Comparison of ENCODE assay signal across 8 cellular contexts in genomic region chr11:575996-576756, GRCh38. TPM values are rescaled to one million over a fixed set of nuclear protein-coding genes. Genes with fewer than 3 reads are reported as not detected.
DNase-seq lines count a peak whose midpoint lies in the region; ATAC-seq, FAIRE-seq and TF ChIP-seq lines count a peak whose summit lies in the region.

PHRF1 (plus strand) TSS chr11:576470; CDS start chr11:581513, 5,043 bp downstream.

- 0 to 1% (median 1%) methylated on average over 40 to 97 of the region's 97 CpGs for WGBS in small intestine, 3 donors

- POLR2A ChIA-PET in AG04449 (lab: Yijun Ruan, JAX): interaction anchor here (0.9 to 1.4 kb wide), 6 partner anchors 9 to 121 kb away, joined by 3 to 4 read pairs (median 4); partner anchors contain the start of gene HRAS

- ATAC-seq in GM18907 (IDR thresholded peaks at IDR 0.05; ENCODE audit: unreplicated experiment) (peak; percentile 80), HG03139 (IDR thresholded peaks at IDR 0.05; ENCODE audit: unreplicated experiment) (peak; percentile 78)

- no peaks in the 10 kb centered on the region for H3K9me3 ChIP-seq in WERI-Rb-1 (ENCODE audit: severe bottlenecking)
- no peaks in the 10 kb centered on the region for H3K9me3 ChIP-seq in breast epithelium
- H3K9me3 ChIP-seq in small intestine (ENCODE audit: control insufficient read depth, low read depth): no peaks in the 10 kb centered on the region

- CTCF ChIA-PET in AG04449 (lab: Yijun Ruan, JAX): interaction anchor here (0.8 to 0.9 kb wide), 2 partner anchors 16 to 21 kb away, joined by 3 to 4 read pairs; partner anchors contain the start of gene LMNTD2

- no peak for FAIRE-seq in small intestine (lab: Jason Lieb, UNC)

- H3K27me3 ChIP-seq in WERI-Rb-1 (ENCODE audit: insufficient read depth, low read depth, severe bottlenecking) (no peaks in the 10 kb centered on the region), breast epithelium (no peaks in the 10 kb centered on the region), small intestine (ENCODE audit: control insufficient read depth in 2 of 2, insufficient read depth in 2 of 2, low read length in 2 of 2) (peaks cover 0 to 7% of the 10 kb centered on the region in 2 donors)

- TF ChIP-seq CTCF in AG04449 (IDR thresholded peaks at IDR 0.05; ENCODE audit: insufficient read depth, low read length, missing control alignments): no peak
- TF ChIP-seq CTCF in WERI-Rb-1 (IDR thresholded peaks at IDR 0.05; ENCODE audit: low read depth, low read length): no peak
- TF ChIP-seq CTCF in breast epithelium (IDR thresholded peaks at IDR 0.05): peak; percentile 13 to 32 (median 22)

- peak within 1 kb of the TSS; percentile 92 for H3K4me3 ChIP-seq in AG04449 (ENCODE audit: low read depth, low read length)
- peak within 1 kb of the TSS; percentile 76 for H3K4me3 ChIP-seq in WERI-Rb-1 (ENCODE audit: low read depth, low read length)
- peak within 1 kb of the TSS; percentile 86 to 96 (median 91) for H3K4me3 ChIP-seq in breast epithelium
- peak within 1 kb of the TSS; percentile 88 to 92 for H3K4me3 ChIP-seq in small intestine (ENCODE audit: low read depth in 1 of 2, low read length in 2 of 2)

- H3K36me3 ChIP-seq in WERI-Rb-1 (peaks cover 21% of the 10 kb centered on the region), breast epithelium (no peaks in the 10 kb centered on the region), small intestine (ENCODE audit: control insufficient read depth in 2 of 2, insufficient read depth in 2 of 2, low read length in 2 of 2) (no peaks in the 10 kb centered on the region)

- H3K4me1 ChIP-seq in breast epithelium: peaks cover 11 to 38% of the 10 kb centered on the region in 2 donors
- peaks cover 16 to 32% of the 10 kb centered on the region in 2 donors for H3K4me1 ChIP-seq in small intestine (ENCODE audit: control insufficient read depth in 2 of 2, insufficient read depth in 1 of 2, low read depth in 1 of 2, low read length in 1 of 2)

- intact Hi-C loops in breast epithelium (cut with DNase I; ENCODE audit: low total_unique reads): no loop called here

- DNase-seq in AG04449 (ENCODE audit: low read depth, low spot score) (peak; percentile 61), NCI-H2227 (lab: John Stamatoyannopoulos, UW; ENCODE audit: unreplicated experiment) (peak; percentile 97), WERI-Rb-1 (peak; percentile 96), breast epithelium (ENCODE audit: low spot score in 2 of 2) (peak; percentile 96 to 97), iPS-NIHi7 (ENCODE audit: extremely low spot score) (peak; percentile 99), small intestine (peak; percentile 91)

- no peak for TF ChIP-seq POLR2A in breast epithelium (IDR thresholded peaks at IDR 0.05)

- H3K27ac ChIP-seq in WERI-Rb-1 (peak within 1 kb of the TSS; percentile 100), breast epithelium (peak within 1 kb of the TSS; percentile 90 to 94), small intestine (ENCODE audit: low read depth in 1 of 2, low read length in 1 of 2) (peak within 1 kb of the TSS; percentile 83 to 99)

RNA-seq across cellular contexts. Expression of gene PHRF1, which starts in this region (rescaled TPM):
- total RNA-seq in breast epithelium: 10 to 100 TPM; 18.6 to 22.1 (median 21.3) TPM
- polyA plus RNA-seq in small intestine: 10 to 100 TPM; 14.6 to 25.0 (median 22.1) TPM

Comparison
In these comparisons a context has a peak if more than half of its experiments do, and no peak if none do; other contexts are left out.
1. Peak in every context shown above with its lines: DNase-seq, ATAC-seq, H3K4me3 ChIP-seq and H3K27ac ChIP-seq.
2. CTCF ChIP-seq: peak in breast epithelium (3 of 3); none in AG04449 (single experiment) and WERI-Rb-1 (single experiment).